Comparison of ENCODE assay signal across 23 cellular contexts in the genomic region with DNA sequence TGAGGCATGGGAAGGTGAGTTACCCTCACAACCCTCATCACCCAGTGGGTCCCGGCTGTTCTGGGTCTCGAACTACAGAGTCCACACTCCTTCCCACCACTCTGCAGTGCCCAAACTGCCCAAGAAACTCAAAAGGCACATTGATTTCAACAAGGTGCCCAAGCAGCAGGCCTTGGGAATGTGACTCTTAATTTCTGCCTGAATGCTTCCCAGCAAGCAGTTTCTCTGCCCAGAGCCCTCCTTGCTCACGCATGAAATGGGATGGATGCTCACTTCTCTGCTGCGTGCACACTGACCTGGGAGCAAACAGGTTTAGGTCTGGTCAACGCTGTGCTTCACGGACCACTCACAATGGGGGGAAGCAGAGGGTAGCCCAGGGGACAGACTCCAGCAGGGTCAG.
"Had no signal": no experiment of that assay in that cellular context is flagged by ENCODE, and none has a peak within 500 bp of the region (broad histone marks: within the 10 kb centered on the region; RNA-seq: fewer than 3 reads in every experiment).

No MANE protein-coding gene starts in this region.

- H3K4me1 ChIP-seq: prostate gland had no signal

- H3K4me3 Mint-ChIP-seq: effector memory CD8-positive, alpha-beta T cell; mesothelial cell of epicardium; naive B cell; nephron; stimulated activated effector memory CD8-positive, alpha-beta T cell treated with anti-CD3 and anti-CD28 coated beads, Interleukin-12 subunit alpha, Interleukin-12 subunit beta, amount 100 ng/mL, for 72 hours; type B pancreatic cell had no signal

- ATAC-seq: effector memory CD8-positive, alpha-beta T cell; gastrocnemius medialis; left lung; mucosa of descending colon; right cardiac atrium; stimulated activated effector memory CD8-positive, alpha-beta T cell treated with anti-CD3 and anti-CD28 coated beads, Interleukin-12 subunit alpha, Interleukin-12 subunit beta, amount 100 ng/mL, for 72 hours had no signal

- H3K27me3 Mint-ChIP-seq: type B pancreatic cell had no signal

- H3K36me3 ChIP-seq: prostate gland, thyroid gland had no signal

- H3K27ac ChIP-seq: gastrocnemius medialis, left lung, neutrophil, prostate gland, sigmoid colon, stomach, thyroid gland had no signal

- H3K4me3 ChIP-seq: gastrocnemius medialis, left lung, mucosa of descending colon, prostate gland, sigmoid colon, stomach, thyroid gland had no signal

- H3K27me3 ChIP-seq: gastrocnemius medialis, left lung, neutrophil, sigmoid colon, stomach, thyroid gland had no signal

- H3K36me3 Mint-ChIP-seq: naive B cell; stimulated activated effector memory CD8-positive, alpha-beta T cell treated with anti-CD3 and anti-CD28 coated beads, Interleukin-12 subunit alpha, Interleukin-12 subunit beta, amount 100 ng/mL, for 72 hours had no signal

- H3K4me1 Mint-ChIP-seq: naive B cell had no signal

- H3K27ac Mint-ChIP-seq: effector memory CD8-positive, alpha-beta T cell; mesothelial cell of epicardium; naive B cell; stimulated activated effector memory CD8-positive, alpha-beta T cell treated with anti-CD3 and anti-CD28 coated beads, Interleukin-12 subunit alpha, Interleukin-12 subunit beta, amount 100 ng/mL, for 72 hours; type B pancreatic cell had no signal

- DNase-seq: cerebellar nuclear complex; cortex of kidney; effector memory CD8-positive, alpha-beta T cell; foreskin fibroblast; gastrocnemius medialis; kidney; left lung; mesenchymal stem cell; mucosa of descending colon; naive B cell; right cardiac atrium; sigmoid colon; stimulated activated CD4-positive, alpha-beta T cell treated with anti-CD3 and anti-CD28 coated beads, Interleukin-2, amount 100 ng/mL, for 24 hours; stimulated activated CD4-positive, alpha-beta T cell treated with anti-CD3 and anti-CD28 coated beads, Interleukin-4, amount 100 ng/mL, for 24 hours; stimulated activated naive CD4-positive, alpha-beta T cell treated with Interleukin-2 at 50 U/mL for 16 hours; stomach; thyroid gland had no signal

- H3K9me3 ChIP-seq: gastrocnemius medialis, left lung, mucosa of descending colon, neutrophil, prostate gland, sigmoid colon, stomach, thyroid gland had no signal

- H3K9me3 Mint-ChIP-seq: effector memory CD8-positive, alpha-beta T cell; mesothelial cell of epicardium; naive B cell; nephron; stimulated activated effector memory CD8-positive, alpha-beta T cell treated with anti-CD3 and anti-CD28 coated beads, Interleukin-12 subunit alpha, Interleukin-12 subunit beta, amount 100 ng/mL, for 72 hours; type B pancreatic cell had no signal
